8 cellular contexts compared by ENCODE assay signal in the genomic region with DNA sequence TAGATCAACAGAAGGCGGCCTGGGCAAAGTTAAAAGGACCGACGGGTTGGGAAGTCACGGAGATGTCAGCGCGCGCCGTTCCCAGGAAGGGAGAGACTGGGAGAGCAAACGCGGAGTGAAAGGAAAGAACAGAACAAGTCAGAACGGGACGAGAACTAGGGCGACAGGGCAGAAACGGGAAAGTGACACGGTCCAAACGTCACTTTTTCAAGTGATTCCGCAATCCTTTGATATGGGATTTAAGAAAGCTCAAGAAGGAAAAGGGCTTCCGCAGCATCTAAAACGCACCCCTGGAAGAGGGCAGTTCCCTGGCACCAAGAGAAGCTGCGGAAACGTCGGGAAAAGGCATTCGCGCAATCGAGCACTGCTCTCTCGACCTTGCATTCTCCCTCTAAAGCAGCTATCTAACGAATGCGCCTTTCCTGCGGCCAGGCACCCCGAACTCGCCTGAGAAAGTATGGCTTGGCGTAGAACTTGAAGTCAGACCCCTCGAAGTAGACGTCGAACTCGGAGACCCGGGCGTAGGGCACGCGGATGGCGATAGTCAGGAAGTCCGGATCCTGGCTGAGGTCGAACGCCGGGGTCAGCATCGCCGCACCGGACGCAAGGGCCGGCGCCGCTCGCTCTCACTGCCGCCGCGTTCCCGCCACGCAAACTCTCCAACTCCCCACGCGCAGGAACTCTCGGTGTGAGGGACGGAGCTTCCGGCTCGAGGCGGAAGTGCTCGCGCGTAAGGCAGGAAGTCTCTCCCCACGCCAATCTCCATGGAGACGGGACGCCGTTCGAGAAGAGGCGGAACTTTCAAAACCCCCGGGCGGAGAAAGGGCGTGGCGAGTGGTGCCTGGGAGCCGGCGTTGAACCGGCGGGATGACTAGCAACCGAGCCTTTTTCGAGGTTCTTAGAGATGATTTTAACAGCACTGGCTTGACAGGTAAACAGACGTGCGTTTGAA. TPM values are rescaled to one million over a fixed set of nuclear protein-coding genes. Genes with fewer than 3 reads are reported as not detected.
DNase-seq lines count a peak whose midpoint lies in the region; ATAC-seq and TF ChIP-seq lines count a peak whose summit lies in the region.

SHQ1 (minus strand) TSS at position 695 of the 952 bp plus-strand sequence; CDS start at position 590, 105 bp downstream.

- TF ChIP-seq CTCF in AG09309 (IDR thresholded peaks at IDR 0.05; ENCODE audit: control insufficient read depth, insufficient read depth, low read depth, low read length, missing control alignments): no peak
- no peak for TF ChIP-seq CTCF in activated B cell treated with CpG ODN at 0.5 μM for 24 hours (IDR thresholded peaks at IDR 0.05)

- peak within 1 kb of the TSS; percentile 76 for H3K4me3 ChIP-seq in AG09309 (ENCODE audit: control insufficient read depth, low read depth, low read length)

- H3K27ac Mint-ChIP-seq in activated B cell treated with CpG ODN at 0.5 μM for 24 hours: peak within 1 kb of the TSS; percentile 79

- peak within 1 kb of the TSS; percentile 92 for H3K4me3 Mint-ChIP-seq in activated B cell treated with CpG ODN at 0.5 μM for 24 hours

- no peaks in the 10 kb centered on the region for H3K27me3 Mint-ChIP-seq in activated B cell treated with CpG ODN at 0.5 μM for 24 hours

- no peaks in the 10 kb centered on the region for H3K9me3 Mint-ChIP-seq in activated B cell treated with CpG ODN at 0.5 μM for 24 hours

- peaks cover 45% of the 10 kb centered on the region for H3K4me1 Mint-ChIP-seq in activated B cell treated with CpG ODN at 0.5 μM for 24 hours

- POLR2A ChIA-PET in activated B cell treated with CpG ODN at 0.5 μM for 24 hours (lab: Charles Lee): no interaction called here

- ATAC-seq in GM18909 (IDR thresholded peaks at IDR 0.05; ENCODE audit: poor library complexity, unreplicated experiment) (peak; percentile 97), HG03159 (IDR thresholded peaks at IDR 0.05; ENCODE audit: unreplicated experiment) (peak; percentile 85), activated B cell treated with CpG ODN at 0.5 μM for 24 hours (ENCODE audit: low read depth) (peak; percentile 95)

- intact Hi-C loops in activated B cell treated with CpG ODN at 0.5 μM for 24 hours (cut with micrococcal nuclease): loop anchor here (1.0 kb wide), 2 partner anchors 149 to 402 kb away; partner anchors contain the start of gene RYBP

- peaks cover 24% of the 10 kb centered on the region for H3K36me3 Mint-ChIP-seq in activated B cell treated with CpG ODN at 0.5 μM for 24 hours (ENCODE audit: low read depth)

- peak; percentile 69 for DNase-seq in AG09309 (ENCODE audit: low read depth)
- peak; percentile 77 for DNase-seq in NCI-H345 treated with DMSO at 0.1 percent for 48 hours (lab: John Stamatoyannopoulos, UW; ENCODE audit: unreplicated experiment)
- DNase-seq in activated B cell treated with CpG ODN at 0.5 μM for 24 hours: peak; percentile 84
- DNase-seq in central memory CD4-positive, alpha-beta T cell: peak; percentile 91
- DNase-seq in inferior parietal cortex (ENCODE audit: extremely low spot score): peak; percentile 97
- peak; percentile 74 for DNase-seq in smooth muscle cell of the brain vasculature (ENCODE audit: low read depth, low spot score)

- CTCF ChIA-PET in activated B cell treated with CpG ODN at 0.5 μM for 24 hours (lab: Charles Lee): interaction anchor here (0.6 kb wide), 1 partner anchor 212 kb away, joined by 3 read pairs; no protein-coding TSS in a partner anchor

RNA-seq across cellular contexts. Expression of gene SHQ1, which starts in this region (rescaled TPM):
- total RNA-seq in activated B cell treated with CpG ODN at 0.5 μM for 24 hours: 21.2 and 25.3 TPM in 2 replicates

Comparison
In these comparisons a context has a peak if more than half of its experiments do, and no peak if none do; other contexts are left out.
1. Peak in every context shown above with its lines: DNase-seq, ATAC-seq and H3K4me3 ChIP-seq.